In genomic region chr14:96585672-96586013, GRCh38 we compare ENCODE assay signal across 1 cellular context.
TF ChIP-seq lines count a peak whose summit lies in the region.

No MANE protein-coding gene starts in this region.

TF ChIP-seq in WTC11, 78 proteins besides CTCF, POLR2A, EP300 and RAD21 (continued from another document):
- TF ChIP-seq PREB (CRISPR knock-in tag; IDR thresholded peaks at IDR 0.05; ENCODE audit: borderline replicate concordance) (no peak), ZBTB43 (CRISPR knock-in tag; IDR thresholded peaks at IDR 0.05) (no peak), SP1 (CRISPR knock-in tag; conservative IDR thresholded peaks at IDR 0.05) (no peak), NFE2L1 (CRISPR knock-in tag; IDR thresholded peaks at IDR 0.05) (no peak), JUN (CRISPR knock-in tag; IDR thresholded peaks at IDR 0.05) (no peak), MXD4 (CRISPR knock-in tag; IDR thresholded peaks at IDR 0.05; ENCODE audit: borderline replicate concordance) (no peak)
